ENCODE assay signal across 11 cellular contexts in the genomic region with DNA sequence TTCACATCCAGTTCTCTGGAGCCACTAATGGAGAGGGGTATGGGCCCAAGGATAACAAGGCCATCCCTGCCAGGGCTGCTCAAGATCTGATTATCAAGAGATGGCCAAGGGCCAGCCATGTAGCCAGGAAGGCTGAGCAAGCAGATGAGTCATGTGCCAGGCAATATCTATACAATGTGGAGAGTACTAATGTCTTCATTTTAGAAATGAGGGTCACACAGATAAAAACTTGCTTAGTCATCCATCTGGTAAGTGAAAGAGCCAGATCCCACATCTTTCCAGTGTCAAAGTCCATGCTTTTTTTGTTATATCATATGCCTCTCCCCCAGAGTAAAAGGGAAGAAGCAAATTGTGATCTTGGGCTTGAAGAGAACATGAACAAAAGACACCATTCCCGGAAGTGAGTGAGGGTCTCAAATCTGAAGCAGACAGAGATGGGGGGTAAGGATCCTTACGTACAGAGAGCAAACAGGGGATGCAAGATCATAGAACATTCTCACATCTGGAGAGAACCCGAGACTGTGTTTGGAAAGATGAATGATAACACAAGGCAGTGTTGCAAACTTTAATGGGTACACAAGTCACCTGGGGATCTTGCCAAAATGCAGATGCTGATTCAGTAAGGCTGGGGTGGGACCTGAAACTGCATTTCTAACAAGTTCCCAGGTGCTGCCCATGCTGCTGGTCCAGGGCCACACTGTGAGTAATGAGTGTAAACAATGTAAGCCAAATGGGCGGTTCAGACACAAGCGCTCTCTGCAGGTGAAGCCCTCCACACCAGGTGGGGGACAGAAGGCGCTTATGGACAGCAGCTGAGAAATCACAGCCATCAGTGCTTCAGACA. TPM values are rescaled to one million over a fixed set of nuclear protein-coding genes. Genes with fewer than 3 reads are reported as not detected.
DNase-seq lines count a peak whose midpoint lies in the region; ATAC-seq and TF ChIP-seq lines count a peak whose summit lies in the region.
"Had no signal": no experiment of that assay in that cellular context is flagged by ENCODE, and none has a peak within 500 bp of the region (broad histone marks: within the 10 kb centered on the region; RNA-seq: fewer than 3 reads in every experiment).

No MANE protein-coding gene starts in this region.

- CTCF ChIA-PET in activated CD8-positive, alpha-beta T cell treated with anti-CD3 and anti-CD28 coated beads, Interleukin-2, amount 10 ng/mL, durations not matched to agents 7 days and 5 days (lab: Charles Lee): no interaction called here

- H3K27ac Mint-ChIP-seq in mesothelial cell of epicardium: no peak overlapping the region
- no peak overlapping the region for H3K27ac Mint-ChIP-seq in activated CD8-positive, alpha-beta T cell treated with anti-CD3 and anti-CD28 coated beads, Interleukin-2, amount 10 ng/mL, durations not matched to agents 7 days and 5 days

- no peak overlapping the region for H3K4me3 ChIP-seq in AG09309 (ENCODE audit: control insufficient read depth, low read depth, low read length)
- no peak overlapping the region for H3K4me3 ChIP-seq in lower lobe of right lung
- H3K4me3 ChIP-seq: gastroesophageal sphincter had no signal

- no peaks in the 10 kb centered on the region for H3K27me3 Mint-ChIP-seq in mesothelial cell of epicardium (ENCODE audit: low read depth)
- peaks cover 6% of the 10 kb centered on the region for H3K27me3 Mint-ChIP-seq in activated CD8-positive, alpha-beta T cell treated with anti-CD3 and anti-CD28 coated beads, Interleukin-2, amount 10 ng/mL, durations not matched to agents 7 days and 5 days (ENCODE audit: low read depth)

- H3K36me3 ChIP-seq in lower lobe of right lung: no peaks in the 10 kb centered on the region
- H3K36me3 ChIP-seq: gastroesophageal sphincter had no signal

- no peak overlapping the region for H3K27ac ChIP-seq in lower lobe of right lung
- H3K27ac ChIP-seq: gastroesophageal sphincter had no signal

- peak; percentile 68 to 80 for ATAC-seq in lower lobe of right lung
- ATAC-seq in Right ventricle myocardium inferior: no peak
- no peak for ATAC-seq in activated CD8-positive, alpha-beta T cell treated with anti-CD3 and anti-CD28 coated beads, Interleukin-2, amount 10 ng/mL, durations not matched to agents 7 days and 5 days
- ATAC-seq: gastroesophageal sphincter had no signal

- H3K4me3 Mint-ChIP-seq in mesothelial cell of epicardium: no peak overlapping the region
- no peak overlapping the region for H3K4me3 Mint-ChIP-seq in activated CD8-positive, alpha-beta T cell treated with anti-CD3 and anti-CD28 coated beads, Interleukin-2, amount 10 ng/mL, durations not matched to agents 7 days and 5 days

- TF ChIP-seq CTCF in AG09309 (IDR thresholded peaks at IDR 0.05; ENCODE audit: control insufficient read depth, insufficient read depth, low read depth, low read length, missing control alignments) (no peak), lower lobe of right lung (IDR thresholded peaks at IDR 0.05) (no peak), mesothelial cell of epicardium (IDR thresholded peaks at IDR 0.05; ENCODE audit: unreplicated experiment) (no peak)

- intact Hi-C loops in lower lobe of right lung (cut with DNase I): no loop called here
- intact Hi-C loops in Right ventricle myocardium inferior (cut with DNase I): no loop called here

- POLR2A ChIA-PET in activated CD8-positive, alpha-beta T cell treated with anti-CD3 and anti-CD28 coated beads, Interleukin-2, amount 10 ng/mL, durations not matched to agents 7 days and 5 days (lab: Charles Lee): no interaction called here

- H3K27me3 ChIP-seq in lower lobe of right lung (ENCODE audit: low read depth): no peaks in the 10 kb centered on the region
- H3K27me3 ChIP-seq: gastroesophageal sphincter had no signal

- DNase-seq in AG09309 (ENCODE audit: low read depth): peak; percentile 78
- peak; percentile 15 for DNase-seq in NCI-H146 treated with DMSO at 0.1 percent for 48 hours (lab: John Stamatoyannopoulos, UW; ENCODE audit: unreplicated experiment)
- DNase-seq in astrocyte of the hippocampus (ENCODE audit: low read depth, low spot score): peak; percentile 71
- DNase-seq in lower lobe of right lung: no peak
- no peak for DNase-seq in Right ventricle myocardium inferior (ENCODE audit: missing footprints)
- DNase-seq in mesothelial cell of epicardium (ENCODE audit: low spot score in 2 of 2, unreplicated experiment in 2 of 2): no peak
- no peak for DNase-seq in activated CD8-positive, alpha-beta T cell treated with anti-CD3 and anti-CD28 coated beads, Interleukin-2, amount 10 ng/mL, durations not matched to agents 7 days and 5 days
- no peak for DNase-seq in activated naive CD4-positive, alpha-beta T cell treated with anti-CD3 and anti-CD28 coated beads, Interleukin-2, amount 50 U/mL, for 16 hours
- DNase-seq: NCI-H1694 treated with DMSO at 0.1 percent for 48 hours; stimulated activated CD4-positive, alpha-beta T cell treated with anti-CD3 and anti-CD28 coated beads, Interleukin-12 subunit alpha, Interleukin-12 subunit beta, amount 100 ng/mL, for 4 hours had no signal

- H3K4me1 ChIP-seq in lower lobe of right lung: no peaks in the 10 kb centered on the region

- H3K9me3 ChIP-seq in lower lobe of right lung: no peaks in the 10 kb centered on the region
- H3K9me3 ChIP-seq: gastroesophageal sphincter had no signal

- H3K4me1 Mint-ChIP-seq in mesothelial cell of epicardium: peaks cover 25% of the 10 kb centered on the region
- no peaks in the 10 kb centered on the region for H3K4me1 Mint-ChIP-seq in activated CD8-positive, alpha-beta T cell treated with anti-CD3 and anti-CD28 coated beads, Interleukin-2, amount 10 ng/mL, durations not matched to agents 7 days and 5 days (ENCODE audit: low read depth)

- peaks cover 2% of the 10 kb centered on the region for H3K36me3 Mint-ChIP-seq in mesothelial cell of epicardium
- H3K36me3 Mint-ChIP-seq in activated CD8-positive, alpha-beta T cell treated with anti-CD3 and anti-CD28 coated beads, Interleukin-2, amount 10 ng/mL, durations not matched to agents 7 days and 5 days (ENCODE audit: low read depth): no peaks in the 10 kb centered on the region

- peaks cover 13% of the 10 kb centered on the region for H3K9me3 Mint-ChIP-seq in mesothelial cell of epicardium
- H3K9me3 Mint-ChIP-seq in activated CD8-positive, alpha-beta T cell treated with anti-CD3 and anti-CD28 coated beads, Interleukin-2, amount 10 ng/mL, durations not matched to agents 7 days and 5 days (ENCODE audit: insufficient read depth): no peaks in the 10 kb centered on the region

RNA-seq across cellular contexts. Expression of gene GSTA3, which starts 20.0 kb away (rescaled TPM):
- 2.1 TPM for total RNA-seq in lower lobe of right lung
- total RNA-seq in Right ventricle myocardium inferior: not detected
- not detected in 3 replicates for total RNA-seq in mesothelial cell of epicardium
- total RNA-seq in activated CD8-positive, alpha-beta T cell treated with anti-CD3 and anti-CD28 coated beads, Interleukin-2, amount 10 ng/mL, durations not matched to agents 7 days and 5 days: not detected
- total RNA-seq: gastroesophageal sphincter had no signal

Comparison
In these comparisons a context has a peak if more than half of its experiments do, and no peak if none do; other contexts are left out.
1. DNase-seq: peak in AG09309 (single experiment), NCI-H146 treated with DMSO at 0.1 percent for 48 hours (single experiment) and astrocyte of the hippocampus (single experiment); none in lower lobe of right lung (single experiment), Right ventricle myocardium inferior (single experiment), mesothelial cell of epicardium (0 of 2), activated CD8-positive, alpha-beta T cell treated with anti-CD3 and anti-CD28 coated beads, Interleukin-2, amount 10 ng/mL, durations not matched to agents 7 days and 5 days (single experiment) and activated naive CD4-positive, alpha-beta T cell treated with anti-CD3 and anti-CD28 coated beads, Interleukin-2, amount 50 U/mL, for 16 hours (single experiment).
2. ATAC-seq: peak in lower lobe of right lung (2 of 2); none in Right ventricle myocardium inferior (single experiment) and activated CD8-positive, alpha-beta T cell treated with anti-CD3 and anti-CD28 coated beads, Interleukin-2, amount 10 ng/mL, durations not matched to agents 7 days and 5 days (single experiment).